Comparison of ENCODE assay signal across 17 cellular contexts in the genomic region with DNA sequence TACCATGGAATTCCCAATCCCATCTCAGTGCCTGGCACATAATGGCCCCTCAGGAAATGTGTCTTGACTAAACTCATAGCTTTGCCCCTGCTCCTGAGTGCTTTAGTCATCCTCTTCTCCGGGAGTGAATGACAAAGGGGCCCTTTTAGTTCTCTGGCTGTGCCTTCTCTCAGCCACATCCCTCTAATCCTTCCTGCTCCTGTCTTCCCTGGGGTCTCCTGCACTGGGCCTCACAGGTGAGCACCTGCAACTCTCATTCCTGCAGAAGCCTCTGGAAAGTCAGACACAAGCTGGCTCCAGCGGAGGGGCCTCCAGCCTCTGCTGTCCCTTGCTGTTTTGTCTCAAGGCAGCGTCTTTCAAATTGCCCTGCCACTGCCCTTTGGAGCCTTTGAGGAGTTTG. TPM values are rescaled to one million over a fixed set of nuclear protein-coding genes. Genes with fewer than 3 reads are reported as not detected.
"Had no signal": no experiment of that assay in that cellular context is flagged by ENCODE, and none has a peak within 500 bp of the region (broad histone marks: within the 10 kb centered on the region; RNA-seq: fewer than 3 reads in every experiment).

No MANE protein-coding gene starts in this region.

- H3K27ac Mint-ChIP-seq: activated CD4-positive, alpha-beta memory T cell treated with anti-CD3 and anti-CD28 coated beads, Interleukin-2, amount 10 ng/mL, durations not matched to agents 7 days and 5 days; stimulated activated memory B cell treated with anti-CD40 and anti-IgM and Interleukin-4, amounts not matched to agents 10 μg/mL and 1 μg/mL and 100 μg/mL, for 72 hours; type B pancreatic cell had no signal

- H3K4me3 Mint-ChIP-seq: activated CD4-positive, alpha-beta memory T cell treated with anti-CD3 and anti-CD28 coated beads, Interleukin-2, amount 10 ng/mL, durations not matched to agents 7 days and 5 days; naive thymus-derived CD8-positive, alpha-beta T cell; stimulated activated memory B cell treated with anti-CD40 and anti-IgM and Interleukin-4, amounts not matched to agents 10 μg/mL and 1 μg/mL and 100 μg/mL, for 72 hours; type B pancreatic cell had no signal

- H3K4me1 Mint-ChIP-seq: activated CD4-positive, alpha-beta memory T cell treated with anti-CD3 and anti-CD28 coated beads, Interleukin-2, amount 10 ng/mL, durations not matched to agents 7 days and 5 days had no signal

- ATAC-seq: naive thymus-derived CD8-positive, alpha-beta T cell; psoas muscle; stimulated activated memory B cell treated with anti-CD40 and anti-IgM and Interleukin-4, amounts not matched to agents 10 μg/mL and 1 μg/mL and 100 μg/mL, for 72 hours had no signal

- H3K9me3 Mint-ChIP-seq: activated CD4-positive, alpha-beta memory T cell treated with anti-CD3 and anti-CD28 coated beads, Interleukin-2, amount 10 ng/mL, durations not matched to agents 7 days and 5 days; naive thymus-derived CD8-positive, alpha-beta T cell; stimulated activated memory B cell treated with anti-CD40 and anti-IgM and Interleukin-4, amounts not matched to agents 10 μg/mL and 1 μg/mL and 100 μg/mL, for 72 hours; type B pancreatic cell had no signal

- H3K36me3 Mint-ChIP-seq: naive thymus-derived CD8-positive, alpha-beta T cell; stimulated activated memory B cell treated with anti-CD40 and anti-IgM and Interleukin-4, amounts not matched to agents 10 μg/mL and 1 μg/mL and 100 μg/mL, for 72 hours; type B pancreatic cell had no signal

- DNase-seq: activated CD4-positive, alpha-beta memory T cell treated with anti-CD3 and anti-CD28 coated beads, Interleukin-2, amount 10 ng/mL, durations not matched to agents 7 days and 5 days; activated CD4-positive, alpha-beta T cell treated with anti-CD3 and anti-CD28 coated beads for 1 hour; activated naive CD4-positive, alpha-beta T cell treated with Interleukin-2 at 50 U/mL for 16 hours; caudate nucleus; effector memory CD4-positive, alpha-beta T cell; hypothalamus; naive thymus-derived CD8-positive, alpha-beta T cell; occipital lobe; psoas muscle; stimulated activated CD4-positive, alpha-beta T cell treated with anti-CD3 and anti-CD28 coated beads, Interleukin-1b, Interleukin-23, amount 100 ng/mL, for 48 hours; T-helper 2 cell had no signal

RNA-seq across cellular contexts. Expression of gene ETV3L, which starts 14.0 kb away (rescaled TPM):
- total RNA-seq: activated CD4-positive, alpha-beta memory T cell treated with anti-CD3 and anti-CD28 coated beads, Interleukin-2, amount 10 ng/mL, durations not matched to agents 7 days and 5 days; epithelial cell of proximal tubule; lung microvascular endothelial cell; naive thymus-derived CD8-positive, alpha-beta T cell; occipital lobe; psoas muscle; sciatic nerve; spleen had no signal
